In genomic region chr22:42282943-42283287, GRCh38 we compare ENCODE assay signal across 11 cellular contexts. TPM values are rescaled to one million over a fixed set of nuclear protein-coding genes. Genes with fewer than 3 reads are reported as not detected.
A peak's percentile ranks its signal among the peaks of the same experiment; 100 is the strongest.
DNase-seq lines count a peak whose midpoint lies in the region.
"Had no signal": no experiment of that assay in that cellular context is flagged by ENCODE, and none has a peak within 500 bp of the region (broad histone marks: within the 10 kb centered on the region; RNA-seq: fewer than 3 reads in every experiment).

No MANE protein-coding gene starts in this region.

- H3K27ac ChIP-seq in mesendoderm (ENCODE audit: low read depth, low read length) = no peak overlapping the region
- peak overlapping the region; percentile 33 for H3K27ac ChIP-seq in temporal lobe (ENCODE audit: low read depth, low read length)

- H3K9ac ChIP-seq in adipocyte (ENCODE audit: low read length) = no peak overlapping the region
- peak overlapping the region; percentile 9 for H3K9ac ChIP-seq in mesendoderm (ENCODE audit: low read length)

- H2AK5ac ChIP-seq in mesendoderm (ENCODE audit: low read length) = no peak overlapping the region

- WGBS in mesendoderm (ENCODE audit: extremely low coverage, insufficient coverage, low lambda C conversion rate) = no CpG with 5 or more reads among the region's 14 CpGs

- H4K5ac ChIP-seq in mesendoderm (ENCODE audit: low read length) = no peak overlapping the region

- no peak overlapping the region for H3K18ac ChIP-seq in mesendoderm (ENCODE audit: low read length)

- no peak overlapping the region for H2BK120ac ChIP-seq in mesendoderm (ENCODE audit: low read depth, low read length)

- H4K8ac ChIP-seq in mesendoderm (ENCODE audit: low read depth, low read length) = no peak overlapping the region

- H3K79me1 ChIP-seq in mesendoderm (ENCODE audit: low read length) = no peaks in the 10 kb centered on the region

- H3K23ac ChIP-seq in mesendoderm (ENCODE audit: low read length) = no peak overlapping the region

- peaks cover 75% of the 10 kb centered on the region for H3K27me3 ChIP-seq in adipocyte (replicated peaks; ENCODE audit: control insufficient read depth, insufficient read depth, low read length)
- peaks cover 3% of the 10 kb centered on the region for H3K27me3 ChIP-seq in mesendoderm (ENCODE audit: insufficient read depth, low read length, poor library complexity)

- peak overlapping the region; percentile 7 for H3K4me2 ChIP-seq in mesendoderm (ENCODE audit: low read length)

- DNase-seq in activated CD4-positive, alpha-beta memory T cell treated with anti-CD3 and anti-CD28 coated beads for 36 hours = no peak
- DNase-seq in activated CD4-positive, alpha-beta memory T cell treated with anti-CD3 and anti-CD28 coated beads, Interleukin-2, amount 10 ng/mL, durations not matched to agents 7 days and 5 days = no peak
- DNase-seq in adipocyte (ENCODE audit: low read depth) (no peak), mesendoderm (no peak), NOMO-1 (lab: John Stamatoyannopoulos, UW; ENCODE audit: unreplicated experiment in 2 of 2) (no peak), COLO668 (lab: John Stamatoyannopoulos, UW; ENCODE audit: unreplicated experiment) (no peak)
- no peak for DNase-seq in effector CD4-positive, alpha-beta T cell
- DNase-seq: cortex of kidney; stimulated activated CD4-positive, alpha-beta T cell treated with anti-CD3 and anti-CD28 coated beads, Interleukin-1b, Interleukin-23, amount 100 ng/mL, for 48 hours had no signal

- H3K27me3 Mint-ChIP-seq in activated CD4-positive, alpha-beta memory T cell treated with anti-CD3 and anti-CD28 coated beads for 36 hours = peaks cover 3% of the 10 kb centered on the region
- H3K27me3 Mint-ChIP-seq in activated CD4-positive, alpha-beta memory T cell treated with anti-CD3 and anti-CD28 coated beads, Interleukin-2, amount 10 ng/mL, durations not matched to agents 7 days and 5 days = peaks cover 18% of the 10 kb centered on the region

- no peak overlapping the region for H2BK15ac ChIP-seq in mesendoderm (replicated peaks; ENCODE audit: low read depth)

- H3K4me1 ChIP-seq in adipocyte (ENCODE audit: control insufficient read depth, insufficient read depth, low read length) (peaks cover 5% of the 10 kb centered on the region), mesendoderm (ENCODE audit: control insufficient read depth, low read depth, low read length) (peaks cover 3% of the 10 kb centered on the region)

- H3K36me3 ChIP-seq in adipocyte (ENCODE audit: control insufficient read depth, insufficient read depth, low read length, severe bottlenecking) (no peaks in the 10 kb centered on the region), mesendoderm (ENCODE audit: control insufficient read depth, insufficient read depth, low read length) (no peaks in the 10 kb centered on the region)

- H3K36me3 Mint-ChIP-seq in activated CD4-positive, alpha-beta memory T cell treated with anti-CD3 and anti-CD28 coated beads for 36 hours = no peaks in the 10 kb centered on the region
- H3K36me3 Mint-ChIP-seq in activated CD4-positive, alpha-beta memory T cell treated with anti-CD3 and anti-CD28 coated beads, Interleukin-2, amount 10 ng/mL, durations not matched to agents 7 days and 5 days (ENCODE audit: low read depth) = no peaks in the 10 kb centered on the region

- H3K27ac Mint-ChIP-seq in activated CD4-positive, alpha-beta memory T cell treated with anti-CD3 and anti-CD28 coated beads for 36 hours = no peak overlapping the region
- no peak overlapping the region for H3K27ac Mint-ChIP-seq in activated CD4-positive, alpha-beta memory T cell treated with anti-CD3 and anti-CD28 coated beads, Interleukin-2, amount 10 ng/mL, durations not matched to agents 7 days and 5 days

- no peaks in the 10 kb centered on the region for H3K9me3 Mint-ChIP-seq in activated CD4-positive, alpha-beta memory T cell treated with anti-CD3 and anti-CD28 coated beads for 36 hours
- no peaks in the 10 kb centered on the region for H3K9me3 Mint-ChIP-seq in activated CD4-positive, alpha-beta memory T cell treated with anti-CD3 and anti-CD28 coated beads, Interleukin-2, amount 10 ng/mL, durations not matched to agents 7 days and 5 days

- peak overlapping the region; percentile 51 for H3K4me3 ChIP-seq in adipocyte (ENCODE audit: low read length)
- H3K4me3 ChIP-seq in mesendoderm (ENCODE audit: low read length) = no peak overlapping the region
- H3K4me3 ChIP-seq: GM12878 had no signal

- no peaks in the 10 kb centered on the region for H3K9me3 ChIP-seq in adipocyte (ENCODE audit: control insufficient read depth, low read length)

- POLR2A ChIA-PET in activated CD4-positive, alpha-beta memory T cell treated with anti-CD3 and anti-CD28 coated beads for 36 hours (lab: Charles Lee) = interaction anchor here (1.3 kb wide), 1 partner anchor 11 kb away, joined by 5 read pairs; no protein-coding TSS in a partner anchor
- POLR2A ChIA-PET in activated CD4-positive, alpha-beta memory T cell treated with anti-CD3 and anti-CD28 coated beads, Interleukin-2, amount 10 ng/mL, durations not matched to agents 7 days and 5 days (lab: Charles Lee) = interaction anchor here (0.6 to 1.0 kb wide), 3 partner anchors 56 to 222 kb away, joined by 3 read pairs; no protein-coding TSS in a partner anchor

- H3K4me1 Mint-ChIP-seq in activated CD4-positive, alpha-beta memory T cell treated with anti-CD3 and anti-CD28 coated beads for 36 hours (ENCODE audit: low read depth) = peaks cover 27% of the 10 kb centered on the region
- peaks cover 35% of the 10 kb centered on the region for H3K4me1 Mint-ChIP-seq in activated CD4-positive, alpha-beta memory T cell treated with anti-CD3 and anti-CD28 coated beads, Interleukin-2, amount 10 ng/mL, durations not matched to agents 7 days and 5 days

- CTCF ChIA-PET in activated CD4-positive, alpha-beta memory T cell treated with anti-CD3 and anti-CD28 coated beads for 36 hours (lab: Charles Lee) = interaction anchor here (1.2 kb wide), 2 partner anchors 13 to 33 kb away, joined by 3 read pairs; no protein-coding TSS in a partner anchor
- CTCF ChIA-PET in activated CD4-positive, alpha-beta memory T cell treated with anti-CD3 and anti-CD28 coated beads, Interleukin-2, amount 10 ng/mL, durations not matched to agents 7 days and 5 days (lab: Charles Lee) = interaction anchor here (1.4 kb wide), 1 partner anchor 10 kb away, joined by 4 read pairs; no protein-coding TSS in a partner anchor

- intact Hi-C loops in activated CD4-positive, alpha-beta memory T cell treated with anti-CD3 and anti-CD28 coated beads for 36 hours (cut with micrococcal nuclease) = loop anchor here (10.0 kb wide), 1 partner anchor 162 kb away; no protein-coding TSS in a partner anchor

- H3K4ac ChIP-seq in mesendoderm (ENCODE audit: low read depth, low read length) = no peak overlapping the region

- no peak overlapping the region for H2BK5ac ChIP-seq in mesendoderm (ENCODE audit: low read length)

- peak overlapping the region; percentile 2 for H3K56ac ChIP-seq in mesendoderm (ENCODE audit: low read length)

- peak overlapping the region; percentile 23 for H3K4me3 Mint-ChIP-seq in activated CD4-positive, alpha-beta memory T cell treated with anti-CD3 and anti-CD28 coated beads for 36 hours
- no peak overlapping the region for H3K4me3 Mint-ChIP-seq in activated CD4-positive, alpha-beta memory T cell treated with anti-CD3 and anti-CD28 coated beads, Interleukin-2, amount 10 ng/mL, durations not matched to agents 7 days and 5 days

- H3K79me2 ChIP-seq in mesendoderm (ENCODE audit: control insufficient read depth, insufficient read depth, low read length) = no peaks in the 10 kb centered on the region

RNA-seq across cellular contexts. Expression of gene TCF20, which starts 12.5 kb away (rescaled TPM):
- total RNA-seq in activated CD4-positive, alpha-beta memory T cell treated with anti-CD3 and anti-CD28 coated beads for 36 hours = 10 to 100 TPM; 69.6 to 71.6 TPM
- 10 to 100 TPM; 73.2 to 77.3 TPM for total RNA-seq in activated CD4-positive, alpha-beta memory T cell treated with anti-CD3 and anti-CD28 coated beads, Interleukin-2, amount 10 ng/mL, durations not matched to agents 7 days and 5 days
- polyA plus RNA-seq in mesendoderm (2013, experiment 1 of 2) = 28.5 TPM
- 28.6 TPM for polyA plus RNA-seq in mesendoderm (2013, experiment 2 of 2)
- total RNA-seq in temporal lobe = 45.5 TPM
